Comparison of ENCODE assay signal across 14 cellular contexts in genomic region chr3:140573011-140573410, GRCh38.
"Had no signal": no experiment of that assay in that cellular context is flagged by ENCODE, and none has a peak within 500 bp of the region (broad histone marks: within the 10 kb centered on the region; RNA-seq: fewer than 3 reads in every experiment).

No MANE protein-coding gene starts in this region.

- H3K4me1 ChIP-seq: prostate gland, upper lobe of right lung had no signal

- H3K27ac ChIP-seq: breast epithelium, prostate gland, upper lobe of right lung had no signal

- H3K36me3 ChIP-seq: breast epithelium, prostate gland, upper lobe of right lung had no signal

- DNase-seq: activated CD4-positive, alpha-beta T cell treated with anti-CD3 and anti-CD28 coated beads for 1 hour; activated CD8-positive, alpha-beta memory T cell treated with anti-CD3 and anti-CD28 coated beads, Interleukin-2, amount 50 U/mL, for 4 hours; activated CD8-positive, alpha-beta T cell treated with anti-CD3 and anti-CD28 coated beads for 36 hours; activated gamma-delta T cell treated with Interleukin-2 at 50 U/mL for 16 hours; activated naive CD8-positive, alpha-beta T cell treated with anti-CD3 and anti-CD28 coated beads, Interleukin-2, amount 10 ng/mL, durations not matched to agents 7 days and 5 days; activated T-cell treated with anti-CD3 and anti-CD28 coated beads, Interleukin-2, amount 50 U/mL, for 72 hours; erythroblast; hippocampal formation; naive thymus-derived CD4-positive, alpha-beta T cell; stimulated activated CD4-positive, alpha-beta T cell treated with anti-CD3 and anti-CD28 coated beads, Interleukin-4, amount 100 ng/mL, for 1 hour; stimulated activated CD8-positive, alpha-beta memory T cell treated with anti-CD3 and anti-CD28 coated beads, Interleukin-4, amount 100 ng/mL, for 48 hours; upper lobe of right lung had no signal

- H3K27me3 ChIP-seq: breast epithelium, upper lobe of right lung had no signal

- ATAC-seq: activated CD8-positive, alpha-beta T cell treated with anti-CD3 and anti-CD28 coated beads for 36 hours; activated T-cell treated with anti-CD3 and anti-CD28 coated beads, Interleukin-2, amount 50 U/mL, for 72 hours; upper lobe of right lung had no signal

- H3K4me3 ChIP-seq: breast epithelium, prostate gland, upper lobe of right lung had no signal

- H3K9me3 ChIP-seq: breast epithelium, prostate gland, upper lobe of right lung had no signal
